In genomic region chrX:47191331-47191730, GRCh38 we compare ENCODE assay signal across 2 cellular contexts.
TF ChIP-seq lines count a peak whose summit lies in the region.

No MANE protein-coding gene starts in this region.

TF ChIP-seq in SK-N-SH treated with all-trans-retinoic acid at 6 μM for 48 hours, 23 proteins besides CTCF, POLR2A, EP300 and RAD21:
- TF ChIP-seq POU6F1 (CRISPR knock-in tag; IDR thresholded peaks at IDR 0.05; ENCODE audit: borderline replicate concordance, low read depth) (no peak), RARB (CRISPR knock-in tag; IDR thresholded peaks at IDR 0.05) (no peak)

TF ChIP-seq in HepG2, 621 proteins besides CTCF, POLR2A, EP300 and RAD21:
- TF ChIP-seq ZNF777 (CRISPR knock-in tag; IDR thresholded peaks at IDR 0.05): peak; percentile 76
- no peak for TF ChIP-seq ZNF619 (CRISPR knock-in tag; IDR thresholded peaks at IDR 0.05)
